In genomic region chr19:19171821-19172532, GRCh38 we compare ENCODE assay signal across 1 cellular context.
A peak's percentile ranks its signal among the peaks of the same experiment; 100 is the strongest.
TF ChIP-seq lines count a peak whose summit lies in the region.

No MANE protein-coding gene starts in this region.

TF ChIP-seq in K562, 482 proteins besides CTCF, POLR2A, EP300 and RAD21 (continued from another document and continues in another):
- no peak for TF ChIP-seq ZNF263 (CRISPR knock-in tag; IDR thresholded peaks at IDR 0.05; ENCODE audit: borderline replicate concordance)
- no peak for TF ChIP-seq ZNF507 (tag; conservative IDR thresholded peaks at IDR 0.05)
- TF ChIP-seq SPI1 (IDR thresholded peaks at IDR 0.05; ENCODE audit: borderline replicate concordance, low read depth, low read length) = no peak
- peak; percentile 80 for TF ChIP-seq RBFOX2 (IDR thresholded peaks at IDR 0.05; ENCODE audit: low read depth, low read length)
- no peak for TF ChIP-seq ZBTB8A (IDR thresholded peaks at IDR 0.05; ENCODE audit: partially characterized antibody)
- no peak for TF ChIP-seq C11orf30 (IDR thresholded peaks at IDR 0.05; ENCODE audit: low read depth)
- no peak for TF ChIP-seq MITF (IDR thresholded peaks at IDR 0.05)
- no peak for TF ChIP-seq AFF4 (CRISPR knock-in tag; IDR thresholded peaks at IDR 0.05)
- TF ChIP-seq ETS2 (tag; IDR thresholded peaks at IDR 0.05; ENCODE audit: borderline replicate concordance, poor library complexity, severe bottlenecking) = no peak
- TF ChIP-seq ASH1L (IDR thresholded peaks at IDR 0.05; ENCODE audit: borderline replicate concordance, low read depth, partially characterized antibody) = no peak
- TF ChIP-seq ZNF384 (IDR thresholded peaks at IDR 0.05; ENCODE audit: low read depth, low read length) = no peak
- no peak for TF ChIP-seq CHD7 (IDR thresholded peaks at IDR 0.05; ENCODE audit: low read depth, low read length)
- TF ChIP-seq RHOXF2B (CRISPR knock-in tag; conservative IDR thresholded peaks at IDR 0.05) = no peak
- no peak for TF ChIP-seq ZHX1 (conservative IDR thresholded peaks at IDR 0.05; ENCODE audit: low read length)
- no peak for TF ChIP-seq GATAD2B (IDR thresholded peaks at IDR 0.05; ENCODE audit: borderline replicate concordance)
- TF ChIP-seq RNF2 (IDR thresholded peaks at IDR 0.05) = 0 out of 2 replicates have a peak, but pooled peaks have one; percentile 37
- TF ChIP-seq TEAD2 (tag; IDR thresholded peaks at IDR 0.05) = no peak
- no peak for TF ChIP-seq FOXA1 (IDR thresholded peaks at IDR 0.05; ENCODE audit: borderline replicate concordance)
- no peak for TF ChIP-seq TAF7 (tag; IDR thresholded peaks at IDR 0.05)
- TF ChIP-seq ZNF316 (IDR thresholded peaks at IDR 0.05) = no peak
- TF ChIP-seq FOXJ3 (CRISPR knock-in tag; IDR thresholded peaks at IDR 0.05) = no peak
- no peak for TF ChIP-seq USF1 (CRISPR knock-in tag; IDR thresholded peaks at IDR 0.05)
- TF ChIP-seq HNRNPUL1 (IDR thresholded peaks at IDR 0.05; ENCODE audit: low read length) = no peak
- no peak for TF ChIP-seq HMBOX1 (IDR thresholded peaks at IDR 0.05)
- TF ChIP-seq FUS (optimal IDR thresholded peaks at IDR 0.05; ENCODE audit: low read depth, low read length) = no peak
- TF ChIP-seq LEF1 (IDR thresholded peaks at IDR 0.05) = peak; percentile 72; the same call in 1 of the 2 replicates
- TF ChIP-seq ARHGAP35 (IDR thresholded peaks at IDR 0.05; ENCODE audit: partially characterized antibody) = no peak
- TF ChIP-seq TBL1XR1 (IDR thresholded peaks at IDR 0.05; ENCODE audit: low read length in 2 of 2) = no peak
- 0 out of 2 replicates have a peak, but pooled peaks have one; percentile 9 for TF ChIP-seq GATAD2A (IDR thresholded peaks at IDR 0.05)
- no peak for TF ChIP-seq ZNF76 (CRISPR knock-in tag; IDR thresholded peaks at IDR 0.05; ENCODE audit: borderline replicate concordance)
- no peak for TF ChIP-seq E2F5 (CRISPR knock-in tag; IDR thresholded peaks at IDR 0.05)
- no peak for TF ChIP-seq U2AF1 (optimal IDR thresholded peaks at IDR 0.05; ENCODE audit: low read depth, low read length)
- TF ChIP-seq PRPF4 (IDR thresholded peaks at IDR 0.05; ENCODE audit: insufficient read depth, low read depth, low read length, poor library complexity, severe bottlenecking) = no peak
- peak; percentile 15; the same call in 1 of the 2 replicates for TF ChIP-seq L3MBTL2 (IDR thresholded peaks at IDR 0.05)
- no peak for TF ChIP-seq HDAC3 (IDR thresholded peaks at IDR 0.05; ENCODE audit: borderline replicate concordance, partially characterized antibody)
- TF ChIP-seq YY1 (IDR thresholded peaks at IDR 0.05; ENCODE audit: borderline replicate concordance in 1 of 3, control insufficient read depth in 1 of 3, extremely low read depth in 1 of 3, insufficient read depth in 3 of 3, insufficient read length in 1 of 3, insufficient replicate concordance in 2 of 3, low read depth in 1 of 3, low read length in 2 of 3) = no peak
- peak; percentile 34 for TF ChIP-seq ZFP36 (IDR thresholded peaks at IDR 0.05; ENCODE audit: low read depth, low read length, partially characterized antibody)
- no peak for TF ChIP-seq CBFA2T3 (IDR thresholded peaks at IDR 0.05)
- no peak for TF ChIP-seq RAD51 (IDR thresholded peaks at IDR 0.05; ENCODE audit: borderline replicate concordance, low read depth)
- TF ChIP-seq MED1 (CRISPR knock-in tag; IDR thresholded peaks at IDR 0.05; ENCODE audit: borderline replicate concordance) = no peak
